ENCODE assay signal across 10 cellular contexts in the genomic region with DNA sequence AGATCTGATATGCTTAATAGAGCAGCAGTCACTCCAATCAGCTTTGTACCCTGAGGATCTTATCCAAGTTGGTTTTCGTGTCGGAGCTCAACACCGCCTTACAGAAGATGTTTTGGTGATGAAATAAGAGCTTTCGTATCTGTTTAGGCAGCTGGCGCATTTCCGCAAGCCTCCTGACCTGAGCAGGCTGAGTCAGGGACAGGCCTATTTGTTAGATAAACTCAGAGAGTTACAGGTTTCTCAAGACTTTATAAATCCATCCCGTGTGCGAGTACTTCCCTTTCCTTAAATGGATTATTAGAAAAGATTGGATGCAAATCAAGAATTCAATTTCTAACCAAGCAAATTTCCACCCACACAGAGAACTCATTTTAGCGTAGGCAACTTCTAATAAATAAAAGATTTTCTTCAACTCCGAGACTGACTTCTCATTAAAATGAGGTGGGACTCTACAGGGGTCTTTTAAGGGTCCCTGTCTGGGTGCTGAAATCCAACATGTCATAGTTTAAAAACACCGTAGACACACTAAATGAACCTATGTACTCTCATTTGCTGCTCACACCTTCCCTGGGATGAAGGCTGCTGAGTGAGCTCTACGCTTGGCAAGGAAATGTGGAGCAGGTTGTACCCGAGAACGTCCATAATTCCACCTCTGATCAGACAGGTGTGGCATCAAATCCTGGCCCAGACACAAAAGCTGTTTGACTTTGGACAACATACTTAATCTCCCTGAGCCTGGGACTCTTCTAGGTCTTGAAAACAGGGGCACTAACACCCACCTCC.
DNase-seq lines count a peak whose midpoint lies in the region; ATAC-seq and TF ChIP-seq lines count a peak whose summit lies in the region.
"Had no signal": no experiment of that assay in that cellular context is flagged by ENCODE, and none has a peak within 500 bp of the region (broad histone marks: within the 10 kb centered on the region; RNA-seq: fewer than 3 reads in every experiment).

No MANE protein-coding gene starts in this region.

- no peak overlapping the region for H3K4me3 Mint-ChIP-seq in endodermal cell

- H3K79me2 ChIP-seq in PC-9 (ENCODE audit: low read depth) (peaks cover 23% of the 10 kb centered on the region; the same call in 1 of the 2 replicates), fibroblast of lung (ENCODE audit: control insufficient read depth, insufficient read depth, low read length) (no peaks in the 10 kb centered on the region)

- H3K27me3 Mint-ChIP-seq in endodermal cell (ENCODE audit: insufficient read depth), result peaks cover 1% of the 10 kb centered on the region

- no peaks in the 10 kb centered on the region for H3K9me2 ChIP-seq in PC-9 (ENCODE audit: insufficient read depth)

- peak overlapping the region; percentile 70 for H3K4me2 ChIP-seq in PC-9
- peak overlapping the region; percentile 61 for H3K4me2 ChIP-seq in fibroblast of lung (ENCODE audit: extremely low read depth, insufficient read depth, low read length)
- H3K4me2 ChIP-seq: BLaER1 treated with 17β-estradiol and CSF1 and Interleukin-3, amounts not matched to agents 10 nM and 100 nM had no signal

- H3K9ac ChIP-seq in fibroblast of lung (ENCODE audit: insufficient read depth, low read length) (peak overlapping the region; percentile 48), endodermal cell (ENCODE audit: extremely low read depth, low read length, poor library complexity, severe bottlenecking) (no peak overlapping the region)
- H3K9ac ChIP-seq: BLaER1 treated with 17β-estradiol and CSF1 and Interleukin-3, amounts not matched to agents 10 nM and 100 nM had no signal

- intact Hi-C loops in PC-9 (cut with micrococcal nuclease; ENCODE audit: unreplicated experiment), result loop anchor here (1.0 to 5.0 kb wide), 3 partner anchors 64 to 135 kb away; no protein-coding TSS in a partner anchor

- WGBS in endodermal cell (ENCODE audit: insufficient coverage in 1 of 2, insufficient read length in 1 of 2), 2 experiments, result 93 to 96% methylated on average over 9 to 14 of the region's 14 CpGs

- H3K9me3 Mint-ChIP-seq in endodermal cell, result no peaks in the 10 kb centered on the region

- ATAC-seq in left lobe of liver (no peak), HG03442 (IDR thresholded peaks at IDR 0.05; ENCODE audit: unreplicated experiment) (no peak)

- H3K9me3 ChIP-seq in PC-9 (ENCODE audit: insufficient read depth, low read depth) (no peaks in the 10 kb centered on the region), fibroblast of lung (ENCODE audit: control insufficient read depth, insufficient read depth, low read depth, low read length) (no peaks in the 10 kb centered on the region), endodermal cell (ENCODE audit: control insufficient read depth, low read length) (no peaks in the 10 kb centered on the region)

- H3K4me3 ChIP-seq in AG04449 (ENCODE audit: low read depth, low read length) (no peak overlapping the region), PC-9 (peak overlapping the region; percentile 32; the same call in 1 of the 2 replicates), fibroblast of lung (replicated peaks in 1 of 4; ENCODE audit: control extremely low read depth in 1 of 4, insufficient read depth in 1 of 4, low read depth in 3 of 4, low read length in 4 of 4) (no peak overlapping the region), endodermal cell (ENCODE audit: low read length) (no peak overlapping the region)
- H3K4me3 ChIP-seq: BLaER1 treated with 17β-estradiol and CSF1 and Interleukin-3, amounts not matched to agents 10 nM and 100 nM had no signal

- H3K36me3 ChIP-seq in PC-9 (ENCODE audit: low read depth), result no peaks in the 10 kb centered on the region
- H3K36me3 ChIP-seq in fibroblast of lung (ENCODE audit: control insufficient read depth, insufficient read depth, low read length), result no peaks in the 10 kb centered on the region
- no peaks in the 10 kb centered on the region for H3K36me3 ChIP-seq in endodermal cell (ENCODE audit: control insufficient read depth, insufficient read depth, low read length)
- H3K36me3 ChIP-seq: BLaER1 treated with 17β-estradiol and CSF1 and Interleukin-3, amounts not matched to agents 10 nM and 100 nM had no signal

- H4K20me1 ChIP-seq in PC-9 (ENCODE audit: insufficient read depth) (no peaks in the 10 kb centered on the region), fibroblast of lung (ENCODE audit: control insufficient read depth, extremely low read depth, insufficient read depth, low read length) (no peaks in the 10 kb centered on the region)
- H4K20me1 ChIP-seq: BLaER1 treated with 17β-estradiol and CSF1 and Interleukin-3, amounts not matched to agents 10 nM and 100 nM had no signal

- TSS peak; percentile 89 for BruUV-seq in PC-9 (replicated peaks; lab: Mats Ljungman, UMichigan)

- H3K27ac Mint-ChIP-seq in endodermal cell, result no peak overlapping the region

- DNase-seq in AG04449 (ENCODE audit: low read depth, low spot score), result peak; percentile 80
- DNase-seq in PC-9, result peak; percentile 79 to 100
- peak; percentile 99 to 100 for DNase-seq in fibroblast of lung (ENCODE audit: low read depth in 2 of 2)
- DNase-seq in non-pigmented ciliary epithelial cell (ENCODE audit: low read depth), result peak; percentile 99
- DNase-seq in endodermal cell, result no peak
- DNase-seq in activated effector memory CD4-positive, alpha-beta T cell treated with anti-CD3 and anti-CD28 coated beads, Interleukin-2, amount 50 U/mL, for 16 hours, result no peak
- DNase-seq in left lobe of liver (ENCODE audit: low spot score), result no peak
- DNase-seq: activated effector memory CD4-positive, alpha-beta T cell treated with Interleukin-2 at 50 U/mL for 16 hours had no signal

- peaks cover 76% of the 10 kb centered on the region for H3F3A ChIP-seq in PC-9 (ENCODE audit: insufficient read depth, low read depth)

- no peaks in the 10 kb centered on the region for H3K27me3 ChIP-seq in PC-9 (ENCODE audit: insufficient read depth, low read depth)
- H3K27me3 ChIP-seq in fibroblast of lung (ENCODE audit: control insufficient read depth, insufficient read depth, low read length), result no peaks in the 10 kb centered on the region
- H3K27me3 ChIP-seq in endodermal cell (ENCODE audit: control insufficient read depth, insufficient read depth, low read length, poor library complexity, severe bottlenecking), result no peaks in the 10 kb centered on the region
- H3K27me3 ChIP-seq: BLaER1 treated with 17β-estradiol and CSF1 and Interleukin-3, amounts not matched to agents 10 nM and 100 nM had no signal

- H3K36me3 Mint-ChIP-seq in endodermal cell (ENCODE audit: low read depth), result peaks cover 2% of the 10 kb centered on the region

- H2AFZ ChIP-seq in PC-9, result peak overlapping the region; percentile 45
- peak overlapping the region; percentile 42 for H2AFZ ChIP-seq in fibroblast of lung (ENCODE audit: low read length)

- POLR2A ChIA-PET in AG04449 (lab: Yijun Ruan, JAX), result no interaction called here
- POLR2A ChIA-PET in PC-9 (lab: Charles Lee; ENCODE audit: unreplicated experiment), result interaction anchor here (0.5 to 1.5 kb wide), 13 partner anchors 10 to 586 kb away, joined by 3 to 12 read pairs (median 4); a partner anchor contains a TSS

- peaks cover 15% of the 10 kb centered on the region for H3K4me1 Mint-ChIP-seq in endodermal cell

- H3K4me1 ChIP-seq in PC-9 (replicated peaks; ENCODE audit: insufficient read depth), result peaks cover 84% of the 10 kb centered on the region
- H3K4me1 ChIP-seq in fibroblast of lung (ENCODE audit: control insufficient read depth, extremely low read depth, insufficient read depth, low read length), result peaks cover 26% of the 10 kb centered on the region
- peaks cover 2% of the 10 kb centered on the region for H3K4me1 ChIP-seq in endodermal cell (ENCODE audit: control insufficient read depth, insufficient read depth, low read length)
- H3K4me1 ChIP-seq: BLaER1 treated with 17β-estradiol and CSF1 and Interleukin-3, amounts not matched to agents 10 nM and 100 nM had no signal

- CTCF ChIA-PET in AG04449 (lab: Yijun Ruan, JAX), result no interaction called here
- CTCF ChIA-PET in PC-9 (lab: Charles Lee), result no interaction called here

- H3K27ac ChIP-seq in PC-9, result peak overlapping the region; percentile 97
- peak overlapping the region; percentile 96 for H3K27ac ChIP-seq in fibroblast of lung (ENCODE audit: insufficient read depth, low read length)
- no peak overlapping the region for H3K27ac ChIP-seq in endodermal cell (ENCODE audit: low read depth, low read length)
- H3K27ac ChIP-seq: BLaER1 treated with 17β-estradiol and CSF1 and Interleukin-3, amounts not matched to agents 10 nM and 100 nM had no signal

- TF ChIP-seq CTCF in AG04449 (IDR thresholded peaks at IDR 0.05; ENCODE audit: insufficient read depth, low read length, missing control alignments) (no peak), PC-9 (conservative IDR thresholded peaks at IDR 0.05) (no peak), fibroblast of lung (conservative IDR thresholded peaks at IDR 0.05 in 1 of 2, IDR thresholded peaks at IDR 0.05 in 1 of 2; ENCODE audit: low read depth in 1 of 2, low read length in 2 of 2) (no peak), endodermal cell (conservative IDR thresholded peaks at IDR 0.05) (no peak)

Comparison
In these comparisons a context has a peak if more than half of its experiments do, and no peak if none do; other contexts are left out.
1. DNase-seq: peak in AG04449 (single experiment), PC-9 (2 of 2), fibroblast of lung (2 of 2) and non-pigmented ciliary epithelial cell (single experiment); none in endodermal cell (single experiment), activated effector memory CD4-positive, alpha-beta T cell treated with anti-CD3 and anti-CD28 coated beads, Interleukin-2, amount 50 U/mL, for 16 hours (single experiment) and left lobe of liver (single experiment).